In the genomic region with DNA sequence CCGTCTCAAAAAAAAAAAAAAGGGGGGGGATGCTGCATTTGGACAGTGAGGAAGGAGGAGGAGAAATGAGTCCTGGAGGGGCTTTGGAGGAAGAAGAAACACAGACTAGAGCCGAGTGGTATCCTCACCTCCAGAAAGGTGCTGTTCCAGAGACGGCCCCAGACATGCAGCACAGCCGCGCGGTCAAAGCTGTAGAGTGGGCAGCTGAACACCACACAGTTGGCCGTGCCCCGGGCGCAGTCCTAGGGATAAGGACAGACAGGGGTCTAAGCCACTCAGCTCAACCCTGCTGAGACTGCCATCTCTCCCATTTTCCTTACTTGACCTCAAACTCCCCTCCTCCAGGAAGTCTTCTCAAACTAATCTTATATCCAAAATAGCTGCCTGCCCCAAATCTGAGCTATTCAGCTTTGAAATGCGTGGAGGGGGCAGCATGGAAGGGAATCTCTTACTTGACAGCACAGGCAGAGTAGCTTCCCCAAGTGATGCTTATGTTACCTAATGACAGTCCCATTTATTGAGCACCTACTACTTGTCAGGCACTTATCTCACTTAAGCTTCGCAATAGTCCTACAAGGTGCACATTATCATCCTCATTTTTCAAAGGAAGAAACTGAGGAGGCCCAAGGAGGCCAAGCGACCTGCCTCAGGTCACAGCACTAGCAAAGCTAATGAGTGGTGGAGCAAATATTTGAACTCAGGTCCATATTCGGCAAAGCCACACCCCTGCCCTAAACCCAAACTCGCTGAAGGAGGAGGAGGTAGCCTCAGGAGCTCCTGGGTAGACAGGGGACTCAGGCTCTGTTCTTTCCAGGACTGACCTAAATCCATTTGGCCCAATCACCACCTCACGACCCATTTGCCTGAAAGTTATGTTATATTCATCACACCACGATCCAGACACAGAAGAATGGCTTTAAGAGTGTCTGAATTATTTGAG, we compare ENCODE assay signal across 24 cellular contexts. TPM values are rescaled to one million over a fixed set of nuclear protein-coding genes. Genes with fewer than 3 reads are reported as not detected.
DNase-seq lines count a peak whose midpoint lies in the region; ATAC-seq and TF ChIP-seq lines count a peak whose summit lies in the region.
"Had no signal": no experiment of that assay in that cellular context is flagged by ENCODE, and none has a peak within 500 bp of the region (broad histone marks: within the 10 kb centered on the region; RNA-seq: fewer than 3 reads in every experiment).

No MANE protein-coding gene starts in this region.

- H3K36me3 ChIP-seq in Caco-2 (ENCODE audit: control insufficient read depth, insufficient read depth, low read length) (peaks cover 3% of the 10 kb centered on the region), mesenchymal stem cell (ENCODE audit: control insufficient read depth in 1 of 2, insufficient read depth in 2 of 2, low read depth in 1 of 2, low read length in 2 of 2) (peaks cover 0 to 66% of the 10 kb centered on the region in 2 experiments), sigmoid colon (peaks cover 31 to 79% (median 41%) of the 10 kb centered on the region in 4 donors)
- H3K36me3 ChIP-seq: BLaER1 treated with 17β-estradiol and CSF1 and Interleukin-3, amounts not matched to agents 10 nM and 100 nM; HAP-1 had no signal

- H4K91ac ChIP-seq in mesenchymal stem cell (ENCODE audit: low read length): no peak overlapping the region

- no peak overlapping the region for H3K14ac ChIP-seq in mesenchymal stem cell (ENCODE audit: low read length in 2 of 2)

- no peak overlapping the region for H3K4me3 Mint-ChIP-seq in Caco-2 (ENCODE audit: unreplicated experiment)
- H3K4me3 Mint-ChIP-seq in chondrocyte (ENCODE audit: unreplicated experiment): no peak overlapping the region
- H3K4me3 Mint-ChIP-seq: CD4-positive, alpha-beta T cell had no signal

- DNase-seq in Caco-2: no peak
- DNase-seq in chondrocyte (ENCODE audit: low spot score): peak; percentile 75
- DNase-seq in mesenchymal stem cell: no peak
- DNase-seq in sigmoid colon: peak; percentile 53
- DNase-seq in NCI-H146 (lab: John Stamatoyannopoulos, UW): no peak
- DNase-seq: AML-193; CD4-positive, alpha-beta T cell; DMS53; GOT3; NCI-H1092 treated with DMSO at 0.1 percent for 48 hours; NCI-H1436; NCI-H1930; NCI-H2107; NCI-H446; NCI-H524 treated with DMSO at 0.1 percent for 48 hours; NCI-H774; SK-N-SH had no signal

- H2BK5ac ChIP-seq in mesenchymal stem cell (ENCODE audit: low read depth, low read length, poor library complexity, severe bottlenecking): no peak overlapping the region

- H3K27ac ChIP-seq in mesenchymal stem cell (ENCODE audit: low read length, poor library complexity, severe bottlenecking): no peak overlapping the region
- peak overlapping the region in 1 of 4 donors; percentile 2 for H3K27ac ChIP-seq in sigmoid colon
- H3K27ac ChIP-seq: BLaER1 treated with 17β-estradiol and CSF1 and Interleukin-3, amounts not matched to agents 10 nM and 100 nM had no signal

- H3K79me1 ChIP-seq in mesenchymal stem cell (replicated peaks; ENCODE audit: low read length, poor library complexity, severe bottlenecking): no peaks in the 10 kb centered on the region

- no peaks in the 10 kb centered on the region for H3K27me3 Mint-ChIP-seq in Caco-2 (ENCODE audit: insufficient read depth, unreplicated experiment)
- H3K27me3 Mint-ChIP-seq in chondrocyte (ENCODE audit: low read depth): peaks cover 9% of the 10 kb centered on the region

- CTCF ChIA-PET in Caco-2 (lab: Charles Lee): interaction anchor here (0.5 kb wide), 1 partner anchor 10 kb away, joined by 3 read pairs; no protein-coding TSS in a partner anchor

- no peak overlapping the region for H4K8ac ChIP-seq in mesenchymal stem cell (ENCODE audit: low read length)

- H3K36me3 Mint-ChIP-seq in Caco-2 (ENCODE audit: insufficient read depth, unreplicated experiment) (no peaks in the 10 kb centered on the region), chondrocyte (ENCODE audit: low read depth) (peaks cover 7% of the 10 kb centered on the region)

- no peak overlapping the region for H2BK12ac ChIP-seq in mesenchymal stem cell (ENCODE audit: low read length in 2 of 2)

- H2BK15ac ChIP-seq in mesenchymal stem cell (ENCODE audit: low read depth, poor library complexity, severe bottlenecking): peak overlapping the region; percentile 16

- H2AK5ac ChIP-seq in mesenchymal stem cell (ENCODE audit: low read length, severe bottlenecking): no peak overlapping the region

- H3K27ac Mint-ChIP-seq in Caco-2 (ENCODE audit: unreplicated experiment) (peak overlapping the region; percentile 23), chondrocyte (ENCODE audit: unreplicated experiment) (no peak overlapping the region)
- H3K27ac Mint-ChIP-seq: CD4-positive, alpha-beta T cell had no signal

- intact Hi-C loops in Caco-2 (cut with micrococcal nuclease; ENCODE audit: unreplicated experiment) (no loop called here), sigmoid colon (cut with DNase I) (no loop called here)

- H3K4me3 ChIP-seq in Caco-2 (ENCODE audit: low read depth, low read length) (no peak overlapping the region), mesenchymal stem cell (ENCODE audit: insufficient read depth in 1 of 2, low read depth in 1 of 2, low read length in 2 of 2) (no peak overlapping the region), sigmoid colon (no peak overlapping the region)
- H3K4me3 ChIP-seq: BLaER1 treated with 17β-estradiol and CSF1 and Interleukin-3, amounts not matched to agents 10 nM and 100 nM; HAP-1 had no signal

- ATAC-seq in HG03378 (IDR thresholded peaks at IDR 0.05; ENCODE audit: unreplicated experiment): no peak
- ATAC-seq in HG03460 (IDR thresholded peaks at IDR 0.05; ENCODE audit: unreplicated experiment): no peak

- H3K4me1 ChIP-seq in Caco-2 (no peaks in the 10 kb centered on the region), mesenchymal stem cell (ENCODE audit: control insufficient read depth, insufficient read depth, low read depth, low read length) (no peaks in the 10 kb centered on the region), sigmoid colon (no peaks in the 10 kb centered on the region)
- H3K4me1 ChIP-seq: HAP-1 had no signal

- H3K23ac ChIP-seq in mesenchymal stem cell (ENCODE audit: low read length in 2 of 2): no peak overlapping the region

- BruUV-seq in Caco-2 (replicated peaks; lab: Mats Ljungman, UMichigan): no TSS peak

- H3K4me1 Mint-ChIP-seq in Caco-2 (ENCODE audit: low read depth, unreplicated experiment) (no peaks in the 10 kb centered on the region), chondrocyte (ENCODE audit: low read depth) (no peaks in the 10 kb centered on the region)

- no peak overlapping the region for H3K4ac ChIP-seq in mesenchymal stem cell (ENCODE audit: low read depth in 1 of 2, low read length in 2 of 2)

- H3K9me3 Mint-ChIP-seq in Caco-2 (ENCODE audit: unreplicated experiment): no peaks in the 10 kb centered on the region
- H3K9me3 Mint-ChIP-seq in chondrocyte (ENCODE audit: low read depth): no peaks in the 10 kb centered on the region
- H3K9me3 Mint-ChIP-seq: CD4-positive, alpha-beta T cell had no signal

- H2AFZ ChIP-seq in mesenchymal stem cell (ENCODE audit: low read depth, low read length): no peak overlapping the region

- H3K9ac ChIP-seq in mesenchymal stem cell (ENCODE audit: low read length): no peak overlapping the region
- H3K9ac ChIP-seq: BLaER1 treated with 17β-estradiol and CSF1 and Interleukin-3, amounts not matched to agents 10 nM and 100 nM; SK-N-SH had no signal

- 86% methylated on average over 14 of the region's 16 CpGs for WGBS in mesenchymal stem cell
- WGBS in sigmoid colon, 2 donors: 87 to 93% methylated on average over 16 of the region's 16 CpGs

- H2BK120ac ChIP-seq in mesenchymal stem cell (ENCODE audit: low read depth, low read length): no peak overlapping the region

- TF ChIP-seq EP300 in sigmoid colon (IDR thresholded peaks at IDR 0.05): no peak

- TF ChIP-seq POLR2A in sigmoid colon (IDR thresholded peaks at IDR 0.05): no peak

- POLR2A ChIA-PET in Caco-2 (lab: Charles Lee): interaction anchor here (0.5 kb wide), 1 partner anchor 1364 kb away, joined by 7 read pairs; the partner anchor contains the start of gene COPZ1

- TF ChIP-seq CTCF in Caco-2 (IDR thresholded peaks at IDR 0.05; ENCODE audit: insufficient read depth in 1 of 2, low read depth in 1 of 2, low read length in 1 of 2, severe bottlenecking in 1 of 2, unreplicated experiment in 1 of 2) (no peak), chondrocyte (IDR thresholded peaks at IDR 0.05) (no peak), sigmoid colon (IDR thresholded peaks at IDR 0.05) (no peak)

- H3K4me2 ChIP-seq in mesenchymal stem cell (ENCODE audit: low read length, poor library complexity, severe bottlenecking): no peak overlapping the region
- H3K4me2 ChIP-seq: BLaER1 treated with 17β-estradiol and CSF1 and Interleukin-3, amounts not matched to agents 10 nM and 100 nM; SK-N-SH had no signal

- no peaks in the 10 kb centered on the region for H3K9me3 ChIP-seq in Caco-2
- no peaks in the 10 kb centered on the region for H3K9me3 ChIP-seq in mesenchymal stem cell (ENCODE audit: control insufficient read depth, low read length)
- H3K9me3 ChIP-seq in sigmoid colon: no peaks in the 10 kb centered on the region
- H3K9me3 ChIP-seq: BLaER1 treated with 17β-estradiol and CSF1 and Interleukin-3, amounts not matched to agents 10 nM and 100 nM; HAP-1; SK-N-SH had no signal

- H3K18ac ChIP-seq in mesenchymal stem cell (ENCODE audit: low read depth in 1 of 2, low read length in 2 of 2): no peak overlapping the region

- H3K27me3 ChIP-seq in Caco-2 (replicated peaks; ENCODE audit: control insufficient read depth, insufficient read depth, low read length) (no peaks in the 10 kb centered on the region), mesenchymal stem cell (ENCODE audit: control insufficient read depth in 1 of 2, insufficient read depth in 1 of 2, low read length in 2 of 2) (peaks cover 0 to 22% of the 10 kb centered on the region in 2 experiments), sigmoid colon (no peaks in the 10 kb centered on the region)
- H3K27me3 ChIP-seq: BLaER1 treated with 17β-estradiol and CSF1 and Interleukin-3, amounts not matched to agents 10 nM and 100 nM had no signal

RNA-seq across cellular contexts. Expression of gene ITGA7, which starts 18.7 kb away (rescaled TPM):
- total RNA-seq in Caco-2 (2022) (46.1 and 47.0 TPM in 2 replicates), chondrocyte (5.6 to 32.4 TPM (median 31.6 TPM) in 3 replicates), sigmoid colon (100 to 1,000 TPM in 3 of 4 donors, 10 to 100 TPM in 1; 66.6 to 588 (median 204) TPM)
- polyA plus RNA-seq in mesenchymal stem cell (2013, experiment 1 of 2): 0.30 TPM
- polyA plus RNA-seq in mesenchymal stem cell (2013, experiment 2 of 2): 0.23 TPM
- polyA plus RNA-seq in sigmoid colon: 10 to 100 TPM in 1 of 3 donors, 1 to 10 TPM in 2; 1.8 to 21.0 (median 3.6) TPM

RNA-seq across cellular contexts. Expression of gene BLOC1S1, which starts 26.9 kb away (rescaled TPM):
- total RNA-seq in Caco-2 (2022) (59.4 and 73.7 TPM in 2 replicates), chondrocyte (67.3 to 78.4 TPM (median 77.2 TPM) in 3 replicates), sigmoid colon (100 to 1,000 TPM; 173 to 356 (median 317) TPM)
- 95.3 TPM for polyA plus RNA-seq in mesenchymal stem cell (2013, experiment 1 of 2)
- polyA plus RNA-seq in mesenchymal stem cell (2013, experiment 2 of 2): 97.2 TPM
- polyA plus RNA-seq in sigmoid colon: 100 to 1,000 TPM; 329 to 655 (median 634) TPM

RNA-seq across cellular contexts. Expression of gene RDH5, which starts 31.2 kb away (rescaled TPM):
- total RNA-seq in Caco-2 (2022) (6.0 and 9.7 TPM in 2 replicates), chondrocyte (2.3 to 3.7 TPM (median 3.2 TPM) in 3 replicates), sigmoid colon (10 to 100 TPM; 11.2 to 37.5 (median 32.1) TPM)
- 1.1 TPM for polyA plus RNA-seq in mesenchymal stem cell (2013, experiment 1 of 2)
- polyA plus RNA-seq in mesenchymal stem cell (2013, experiment 2 of 2): 1.1 TPM
- 10 to 100 TPM in 2 of 3 donors, 1 to 10 TPM in 1; 8.4 to 34.4 (median 27.1) TPM for polyA plus RNA-seq in sigmoid colon

RNA-seq across cellular contexts. Expression of gene CD63, which starts 39.8 kb away (rescaled TPM):
- total RNA-seq in Caco-2 (2022) (947 and 983 TPM in 2 replicates), chondrocyte (1,244 to 1,365 TPM (median 1,317 TPM) in 3 replicates), sigmoid colon (100 to 1,000 TPM; 670 to 933 (median 849) TPM)
- 3,698 TPM for polyA plus RNA-seq in mesenchymal stem cell (2013, experiment 1 of 2)
- 3,754 TPM for polyA plus RNA-seq in mesenchymal stem cell (2013, experiment 2 of 2)
- polyA plus RNA-seq in sigmoid colon: 1,000 to 10,000 TPM in 1 of 3 donors, 100 to 1,000 TPM in 2; 450 to 1,058 (median 486) TPM

RNA-seq across cellular contexts. Expression of gene OR10P1, which starts 52.3 kb away (rescaled TPM):
- total RNA-seq in Caco-2 (2022) (not detected in 2 replicates), chondrocyte (not detected in 3 replicates), sigmoid colon (not detected)
- polyA plus RNA-seq in mesenchymal stem cell (2013, experiment 1 of 2): not detected
- not detected for polyA plus RNA-seq in mesenchymal stem cell (2013, experiment 2 of 2)
- polyA plus RNA-seq in sigmoid colon: not detected
- total RNA-seq: CD4-positive, alpha-beta T cell; Daoy; HT-29 had no signal
- polyA plus RNA-seq: AG04450, SK-N-SH had no signal

Comparison
In these comparisons a context has a peak if more than half of its experiments do, and no peak if none do; other contexts are left out.
1. DNase-seq: peak in chondrocyte (single experiment) and sigmoid colon (single experiment); none in Caco-2 (0 of 2), mesenchymal stem cell (single experiment) and NCI-H146 (single experiment).